In the genomic region with DNA sequence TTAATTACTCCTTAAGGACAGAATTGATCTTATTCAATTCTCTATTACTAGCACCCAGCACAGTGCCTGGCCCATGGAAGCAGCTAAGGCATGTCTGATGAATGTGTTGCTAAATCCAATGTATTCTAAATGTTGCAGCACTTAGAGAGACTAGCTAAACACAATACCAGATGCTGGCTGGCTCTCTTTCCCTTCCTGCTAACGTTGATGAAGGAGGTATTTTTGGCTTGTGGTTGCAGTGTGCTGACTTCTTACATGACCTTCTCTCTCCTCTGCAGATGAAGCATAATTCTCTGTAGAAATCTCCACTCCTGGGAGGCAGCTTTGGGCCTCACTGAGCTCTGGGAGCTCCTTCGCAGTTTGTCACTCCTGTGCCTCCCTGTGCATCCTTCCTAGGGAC, we compare ENCODE assay signal across 11 cellular contexts.
DNase-seq lines count a peak whose midpoint lies in the region; ATAC-seq, FAIRE-seq and TF ChIP-seq lines count a peak whose summit lies in the region.
"Had no signal": no experiment of that assay in that cellular context is flagged by ENCODE, and none has a peak within 500 bp of the region (broad histone marks: within the 10 kb centered on the region; RNA-seq: fewer than 3 reads in every experiment).

No MANE protein-coding gene starts in this region.

- CTCF ChIA-PET in OCI-LY7 (lab: Charles Lee; ENCODE audit: unreplicated experiment): interaction anchor here (1.0 kb wide), 1 partner anchor 13 kb away, joined by 3 read pairs; no protein-coding TSS in a partner anchor

- POLR2A ChIA-PET in OCI-LY7 (lab: Charles Lee): interaction anchor here (0.6 to 1.3 kb wide), 3 partner anchors 26 to 41 kb away, joined by 3 to 4 read pairs (median 3); no protein-coding TSS in a partner anchor

- H4K20me1 ChIP-seq in OCI-LY1 (ENCODE audit: insufficient read depth, low read length) (no peaks in the 10 kb centered on the region), osteoblast (ENCODE audit: insufficient read depth, low read length) (no peaks in the 10 kb centered on the region), OCI-LY7 (ENCODE audit: insufficient read depth, low read length) (no peaks in the 10 kb centered on the region)

- no peak for FAIRE-seq in pancreas (lab: Jason Lieb, UNC)

- ATAC-seq in GM18511 (IDR thresholded peaks at IDR 0.05; ENCODE audit: unreplicated experiment) (peak; percentile 78), HG02870 (IDR thresholded peaks at IDR 0.05; ENCODE audit: unreplicated experiment) (peak; percentile 50), pancreas (no peak), GM21737 (IDR thresholded peaks at IDR 0.05; ENCODE audit: unreplicated experiment) (no peak)
- ATAC-seq: activated naive CD8-positive, alpha-beta T cell treated with anti-CD3 and anti-CD28 coated beads, Interleukin-2, amount 50 U/mL, for 24 hours; gastroesophageal sphincter had no signal

- BruUV-seq in OCI-LY7 (replicated peaks; lab: Mats Ljungman, UMichigan): no TSS peak

- H3K9ac ChIP-seq in OCI-LY1 (ENCODE audit: low read length): peak overlapping the region; percentile 13; the same call in 1 of the 2 replicates

- H3K4me2 ChIP-seq in OCI-LY1 (ENCODE audit: low read length) (peak overlapping the region; percentile 50), osteoblast (ENCODE audit: insufficient read depth, low read length) (no peak overlapping the region), OCI-LY7 (ENCODE audit: low read length) (no peak overlapping the region; the same call in 1 of the 2 replicates)

- H2AFZ ChIP-seq in OCI-LY1 (ENCODE audit: low read length): no peak overlapping the region
- H2AFZ ChIP-seq in osteoblast (ENCODE audit: low read length): peak overlapping the region; percentile 11
- no peak overlapping the region for H2AFZ ChIP-seq in OCI-LY7 (ENCODE audit: low read length)

- H3K9me3 ChIP-seq in OCI-LY1 (ENCODE audit: low read length) (no peaks in the 10 kb centered on the region), osteoblast (ENCODE audit: low read depth, low read length) (no peaks in the 10 kb centered on the region), pancreas (no peaks in the 10 kb centered on the region), OCI-LY7 (ENCODE audit: low read length) (no peaks in the 10 kb centered on the region)
- H3K9me3 ChIP-seq: gastroesophageal sphincter had no signal

- H3K27ac ChIP-seq in OCI-LY1 (ENCODE audit: low read depth, low read length, poor library complexity, severe bottlenecking) (peak overlapping the region; percentile 78), osteoblast (ENCODE audit: low read depth, low read length) (no peak overlapping the region), pancreas (no peak overlapping the region), OCI-LY7 (ENCODE audit: low read depth, low read length, poor library complexity, severe bottlenecking) (no peak overlapping the region)
- H3K27ac ChIP-seq: gastroesophageal sphincter had no signal

- H3K36me3 ChIP-seq in OCI-LY1 (ENCODE audit: insufficient read depth, low read length) (no peaks in the 10 kb centered on the region), osteoblast (ENCODE audit: insufficient read depth, low read length) (no peaks in the 10 kb centered on the region), pancreas (no peaks in the 10 kb centered on the region), OCI-LY7 (ENCODE audit: insufficient read depth, low read length) (no peaks in the 10 kb centered on the region)
- H3K36me3 ChIP-seq: gastroesophageal sphincter had no signal

- no peaks in the 10 kb centered on the region for H3F3A ChIP-seq in OCI-LY1 (ENCODE audit: insufficient read depth, low read length)

- DNase-seq in osteoblast (ENCODE audit: insufficient read length, low spot score, missing footprints) (no peak), pancreas (no peak), OCI-LY7 (ENCODE audit: low spot score) (no peak)
- DNase-seq in stimulated activated CD4-positive, alpha-beta T cell treated with anti-CD3 and anti-CD28 coated beads, Interleukin-2, amount 100 ng/mL, for 48 hours: no peak
- DNase-seq: activated naive CD8-positive, alpha-beta T cell treated with anti-CD3 and anti-CD28 coated beads, Interleukin-2, amount 50 U/mL, for 24 hours; T1000 had no signal

- peaks cover 27% of the 10 kb centered on the region for H3K4me1 ChIP-seq in OCI-LY1 (ENCODE audit: insufficient read depth, low read length, severe bottlenecking)
- H3K4me1 ChIP-seq in osteoblast (ENCODE audit: insufficient read depth, low read length): peaks cover 9% of the 10 kb centered on the region
- no peaks in the 10 kb centered on the region for H3K4me1 ChIP-seq in pancreas
- H3K4me1 ChIP-seq in OCI-LY7 (ENCODE audit: insufficient read depth, low read length, poor library complexity, severe bottlenecking): no peaks in the 10 kb centered on the region
- H3K4me1 ChIP-seq: gastroesophageal sphincter had no signal

- H3K4me3 ChIP-seq in OCI-LY1 (ENCODE audit: low read depth, low read length, poor library complexity, severe bottlenecking) (no peak overlapping the region), osteoblast (ENCODE audit: insufficient read depth, low read length) (no peak overlapping the region), pancreas (no peak overlapping the region), OCI-LY7 (ENCODE audit: low read depth, low read length, poor library complexity, severe bottlenecking) (no peak overlapping the region)
- H3K4me3 ChIP-seq: gastroesophageal sphincter had no signal

- intact Hi-C loops in pancreas (cut with DNase I) (no loop called here), OCI-LY7 (cut with micrococcal nuclease; ENCODE audit: unreplicated experiment) (no loop called here)

- H3K27me3 ChIP-seq in OCI-LY1 (ENCODE audit: insufficient read depth, low read length): no peaks in the 10 kb centered on the region
- no peaks in the 10 kb centered on the region for H3K27me3 ChIP-seq in osteoblast (ENCODE audit: insufficient read depth, low read length)
- H3K27me3 ChIP-seq in pancreas: no peaks in the 10 kb centered on the region
- H3K27me3 ChIP-seq: gastroesophageal sphincter had no signal

- H3K9me2 ChIP-seq in OCI-LY1 (ENCODE audit: low read depth, low read length) (no peaks in the 10 kb centered on the region), OCI-LY7 (ENCODE audit: insufficient read depth, low read length) (no peaks in the 10 kb centered on the region)

- WGBS in pancreas, 2 donors: 56 to 63% methylated on average over 2 of the region's 2 CpGs

- H3K79me2 ChIP-seq in OCI-LY1 (ENCODE audit: insufficient read depth, low read length) (no peaks in the 10 kb centered on the region), osteoblast (ENCODE audit: insufficient read depth, low read length) (no peaks in the 10 kb centered on the region), OCI-LY7 (ENCODE audit: insufficient read depth, low read depth, low read length) (no peaks in the 10 kb centered on the region)

- no peak for TF ChIP-seq CTCF in OCI-LY1 (IDR thresholded peaks at IDR 0.05; ENCODE audit: low read length)
- TF ChIP-seq CTCF in osteoblast (IDR thresholded peaks at IDR 0.05; ENCODE audit: extremely low read depth, low read depth, low read length): no peak
- TF ChIP-seq CTCF in pancreas (IDR thresholded peaks at IDR 0.05): no peak
- no peak for TF ChIP-seq CTCF in OCI-LY7 (conservative IDR thresholded peaks at IDR 0.05; ENCODE audit: low read length)

Comparison
In these comparisons a context has a peak if more than half of its experiments do, and no peak if none do; other contexts are left out.
1. ATAC-seq: peak in GM18511 (single experiment) and HG02870 (single experiment); none in pancreas (0 of 4) and GM21737 (single experiment).